ENCODE assay signal across 13 cellular contexts in genomic region chr13:90683711-90684131, GRCh38.
"Had no signal": no experiment of that assay in that cellular context is flagged by ENCODE, and none has a peak within 500 bp of the region (broad histone marks: within the 10 kb centered on the region; RNA-seq: fewer than 3 reads in every experiment).

No MANE protein-coding gene starts in this region.

- H3K4me3 Mint-ChIP-seq: brain, endodermal cell, memory B cell, neural crest cell had no signal

- H3K4me3 ChIP-seq: adrenal gland, tibial artery had no signal

- H3K4me1 ChIP-seq: adrenal gland had no signal

- H3K36me3 ChIP-seq: adrenal gland, tibial artery had no signal

- H3K27ac Mint-ChIP-seq: endodermal cell, memory B cell had no signal

- ATAC-seq: activated CD4-positive, CD25-positive, alpha-beta regulatory T cell treated with anti-CD3 and anti-CD28 coated beads, Interleukin-2, amount 50 U/mL, for 24 hours; left lobe of liver had no signal

- H3K4me1 Mint-ChIP-seq: brain, endodermal cell, memory B cell, neural crest cell had no signal

- DNase-seq: activated CD4-positive, alpha-beta T cell treated with anti-CD3 and anti-CD28 coated beads, Interleukin-2, amount 50 U/mL, for 4 hours; activated naive CD4-positive, alpha-beta T cell treated with anti-CD3 and anti-CD28 coated beads, Interleukin-2, amount 50 U/mL, for 16 hours; activated T-cell treated with anti-CD3 and anti-CD28 coated beads, Interleukin-2, amount 50 U/mL, for 1 hour; adrenal gland; dermis blood vessel endothelial cell; endodermal cell; small intestine; tibial artery had no signal

- H3K27me3 Mint-ChIP-seq: brain, memory B cell had no signal

- H3K27ac ChIP-seq: adrenal gland, tibial artery had no signal

- H3K9me3 ChIP-seq: adrenal gland, tibial artery had no signal

- H3K27me3 ChIP-seq: adrenal gland, tibial artery had no signal

- H3K36me3 Mint-ChIP-seq: brain, memory B cell had no signal

- H3K9me3 Mint-ChIP-seq: brain, endodermal cell had no signal
